Comparison of ENCODE assay signal across 2 cellular contexts in the genomic region with DNA sequence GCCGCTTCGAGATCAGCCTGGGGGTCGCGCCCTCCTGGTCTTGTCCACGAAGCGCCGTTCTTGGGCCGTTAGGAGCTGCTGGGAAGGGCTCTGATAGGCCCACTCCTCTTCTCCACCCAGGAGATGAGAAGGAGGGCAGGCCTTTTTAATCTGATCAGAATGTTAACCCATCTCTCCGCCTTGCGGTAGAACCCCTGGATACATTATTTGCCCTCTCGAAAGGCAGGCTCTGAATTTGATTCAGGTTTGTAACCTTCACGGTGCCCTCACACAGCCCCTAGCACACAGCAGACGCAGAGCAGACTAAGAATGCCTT.
TF ChIP-seq lines count a peak whose summit lies in the region.

TSS of gene CCDC83 (plus strand) at position 43 of the 316 bp plus-strand sequence. CDS start 9,741 bp downstream, outside the sequence.

TF ChIP-seq in K562, 482 proteins besides CTCF, POLR2A, EP300 and RAD21 (continued from another document):
- TF ChIP-seq ZNF395 (CRISPR knock-in tag; IDR thresholded peaks at IDR 0.05) (no peak), RBM17 (IDR thresholded peaks at IDR 0.05; ENCODE audit: borderline replicate concordance, low read depth, low read length) (no peak), RAD51 (IDR thresholded peaks at IDR 0.05; ENCODE audit: borderline replicate concordance, low read depth) (no peak), PATZ1 (CRISPR knock-in tag; IDR thresholded peaks at IDR 0.05; ENCODE audit: borderline replicate concordance) (no peak), SRSF3 (IDR thresholded peaks at IDR 0.05; ENCODE audit: insufficient read depth, low read length) (no peak), FOXM1 (IDR thresholded peaks at IDR 0.05; ENCODE audit: low read depth) (no peak), FOXM1 (CRISPR knock-in tag; IDR thresholded peaks at IDR 0.05; ENCODE audit: low read depth) (0 out of 2 replicates have a peak, but pooled peaks have one; percentile 2), ZNF507 (tag; conservative IDR thresholded peaks at IDR 0.05) (no peak)
- TF ChIP-seq, protein P1, sequence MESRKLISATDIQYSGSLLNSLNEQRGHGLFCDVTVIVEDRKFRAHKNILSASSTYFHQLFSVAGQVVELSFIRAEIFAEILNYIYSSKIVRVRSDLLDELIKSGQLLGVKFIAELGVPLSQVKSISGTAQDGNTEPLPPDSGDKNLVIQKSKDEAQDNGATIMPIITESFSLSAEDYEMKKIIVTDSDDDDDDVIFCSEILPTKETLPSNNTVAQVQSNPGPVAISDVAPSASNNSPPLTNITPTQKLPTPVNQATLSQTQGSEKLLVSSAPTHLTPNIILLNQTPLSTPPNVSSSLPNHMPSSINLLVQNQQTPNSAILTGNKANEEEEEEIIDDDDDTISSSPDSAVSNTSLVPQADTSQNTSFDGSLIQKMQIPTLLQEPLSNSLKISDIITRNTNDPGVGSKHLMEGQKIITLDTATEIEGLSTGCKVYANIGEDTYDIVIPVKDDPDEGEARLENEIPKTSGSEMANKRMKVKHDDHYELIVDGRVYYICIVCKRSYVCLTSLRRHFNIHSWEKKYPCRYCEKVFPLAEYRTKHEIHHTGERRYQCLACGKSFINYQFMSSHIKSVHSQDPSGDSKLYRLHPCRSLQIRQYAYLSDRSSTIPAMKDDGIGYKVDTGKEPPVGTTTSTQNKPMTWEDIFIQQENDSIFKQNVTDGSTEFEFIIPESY (CRISPR knock-in tag; IDR thresholded peaks at IDR 0.05) = peak; percentile 4; the same call in 1 of the 2 replicates

TF ChIP-seq in liver, 16 proteins besides CTCF, POLR2A, EP300 and RAD21 (continued from another document):
- TF ChIP-seq, protein P2, sequence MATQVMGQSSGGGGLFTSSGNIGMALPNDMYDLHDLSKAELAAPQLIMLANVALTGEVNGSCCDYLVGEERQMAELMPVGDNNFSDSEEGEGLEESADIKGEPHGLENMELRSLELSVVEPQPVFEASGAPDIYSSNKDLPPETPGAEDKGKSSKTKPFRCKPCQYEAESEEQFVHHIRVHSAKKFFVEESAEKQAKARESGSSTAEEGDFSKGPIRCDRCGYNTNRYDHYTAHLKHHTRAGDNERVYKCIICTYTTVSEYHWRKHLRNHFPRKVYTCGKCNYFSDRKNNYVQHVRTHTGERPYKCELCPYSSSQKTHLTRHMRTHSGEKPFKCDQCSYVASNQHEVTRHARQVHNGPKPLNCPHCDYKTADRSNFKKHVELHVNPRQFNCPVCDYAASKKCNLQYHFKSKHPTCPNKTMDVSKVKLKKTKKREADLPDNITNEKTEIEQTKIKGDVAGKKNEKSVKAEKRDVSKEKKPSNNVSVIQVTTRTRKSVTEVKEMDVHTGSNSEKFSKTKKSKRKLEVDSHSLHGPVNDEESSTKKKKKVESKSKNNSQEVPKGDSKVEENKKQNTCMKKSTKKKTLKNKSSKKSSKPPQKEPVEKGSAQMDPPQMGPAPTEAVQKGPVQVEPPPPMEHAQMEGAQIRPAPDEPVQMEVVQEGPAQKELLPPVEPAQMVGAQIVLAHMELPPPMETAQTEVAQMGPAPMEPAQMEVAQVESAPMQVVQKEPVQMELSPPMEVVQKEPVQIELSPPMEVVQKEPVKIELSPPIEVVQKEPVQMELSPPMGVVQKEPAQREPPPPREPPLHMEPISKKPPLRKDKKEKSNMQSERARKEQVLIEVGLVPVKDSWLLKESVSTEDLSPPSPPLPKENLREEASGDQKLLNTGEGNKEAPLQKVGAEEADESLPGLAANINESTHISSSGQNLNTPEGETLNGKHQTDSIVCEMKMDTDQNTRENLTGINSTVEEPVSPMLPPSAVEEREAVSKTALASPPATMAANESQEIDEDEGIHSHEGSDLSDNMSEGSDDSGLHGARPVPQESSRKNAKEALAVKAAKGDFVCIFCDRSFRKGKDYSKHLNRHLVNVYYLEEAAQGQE (IDR thresholded peaks at IDR 0.05) = no peak
- TF ChIP-seq EGR1 (IDR thresholded peaks at IDR 0.05; ENCODE audit: low read depth in 2 of 2) = no peak
- TF ChIP-seq FOXA2 (IDR thresholded peaks at IDR 0.05) = no peak
- no peak for TF ChIP-seq FOXA1 (IDR thresholded peaks at IDR 0.05)
- no peak for TF ChIP-seq SP1 (IDR thresholded peaks at IDR 0.05)
- TF ChIP-seq YY1 (IDR thresholded peaks at IDR 0.05) = no peak
- no peak for TF ChIP-seq HNF4G (IDR thresholded peaks at IDR 0.05)
- TF ChIP-seq, protein P1 (IDR thresholded peaks at IDR 0.05) = no peak
- TF ChIP-seq JUND (IDR thresholded peaks at IDR 0.05) = no peak
- no peak for TF ChIP-seq RXRA (IDR thresholded peaks at IDR 0.05)
- no peak for TF ChIP-seq HNF4A (conservative IDR thresholded peaks at IDR 0.05)
- TF ChIP-seq, protein P3, sequence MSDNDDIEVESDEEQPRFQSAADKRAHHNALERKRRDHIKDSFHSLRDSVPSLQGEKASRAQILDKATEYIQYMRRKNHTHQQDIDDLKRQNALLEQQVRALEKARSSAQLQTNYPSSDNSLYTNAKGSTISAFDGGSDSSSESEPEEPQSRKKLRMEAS (IDR thresholded peaks at IDR 0.05) = no peak
- TF ChIP-seq ATF3 (IDR thresholded peaks at IDR 0.05) = no peak
- no peak for TF ChIP-seq NR2F2 (IDR thresholded peaks at IDR 0.05)
- no peak for TF ChIP-seq TAF1 (conservative IDR thresholded peaks at IDR 0.05)
